Comparison of ENCODE assay signal across 10 cellular contexts in genomic region chr20:40251284-40251932, GRCh38.
DNase-seq lines count a peak whose midpoint lies in the region; ATAC-seq, FAIRE-seq and TF ChIP-seq lines count a peak whose summit lies in the region.
"Had no signal": no experiment of that assay in that cellular context is flagged by ENCODE, and none has a peak within 500 bp of the region (broad histone marks: within the 10 kb centered on the region; RNA-seq: fewer than 3 reads in every experiment).

No MANE protein-coding gene starts in this region.

- DNase-seq in ELF-1 (ENCODE audit: low read depth, low spot score), result peak; percentile 66
- DNase-seq in Karpas-422, result peak; percentile 64
- DNase-seq in GM12878 (ENCODE audit: low read depth, low spot score), result no peak
- peak; percentile 48 for DNase-seq in lower lobe of right lung
- DNase-seq in hippocampal formation (lab: John Stamatoyannopoulos, UW), result no peak
- DNase-seq in T-helper 17 cell, result no peak
- DNase-seq: amniotic stem cell had no signal

- RAD21 ChIA-PET in GM12878 (lab: Charles Lee; ENCODE audit: unreplicated experiment), result interaction anchor here (0.6 to 1.3 kb wide), 2 partner anchors 18 to 98 kb away, joined by 3 to 4 read pairs; no protein-coding TSS in a partner anchor

- in situ Hi-C loops in GM12878 (cut with MboI), result loop anchor here (10.0 kb wide), 1 partner anchor 367 kb away; no protein-coding TSS in a partner anchor

- no peaks in the 10 kb centered on the region for H3K9me3 ChIP-seq in Karpas-422 (ENCODE audit: low read length)
- no peaks in the 10 kb centered on the region for H3K9me3 ChIP-seq in GM12878 (replicated peaks; ENCODE audit: control insufficient read depth, insufficient read depth, low read length)
- no peaks in the 10 kb centered on the region for H3K9me3 ChIP-seq in lower lobe of right lung
- peaks cover 4% of the 10 kb centered on the region for H3K9me3 ChIP-seq in T-helper 17 cell (ENCODE audit: control insufficient read depth, low read length, poor library complexity, severe bottlenecking)

- H3K27ac ChIP-seq in Karpas-422 (ENCODE audit: low read length) (no peak overlapping the region), GM12878 (ENCODE audit: control insufficient read depth, insufficient read depth) (no peak overlapping the region), lower lobe of right lung (no peak overlapping the region)
- H3K27ac ChIP-seq: skin epidermis had no signal

- H3K36me3 ChIP-seq in Karpas-422 (ENCODE audit: insufficient read depth, low read length) (no peaks in the 10 kb centered on the region), GM12878 (ENCODE audit: control insufficient read depth in 2 of 2, insufficient read depth in 2 of 2, low read length in 1 of 2) (no peaks in the 10 kb centered on the region), lower lobe of right lung (no peaks in the 10 kb centered on the region)

- no peak for TF ChIP-seq EP300 in GM12878 (IDR thresholded peaks at IDR 0.05; ENCODE audit: borderline replicate concordance in 1 of 2, control insufficient read depth in 1 of 2, low read depth in 2 of 2, low read length in 2 of 2)

- no peak for FAIRE-seq in GM12878 (lab: Jason Lieb, UNC)

- no TSS peak for BruUV-seq in GM12878 (replicated peaks; lab: Mats Ljungman, UMichigan)

- peak; percentile 56 for TF ChIP-seq RAD21 in GM12878 (IDR thresholded peaks at IDR 0.05; ENCODE audit: insufficient read depth, low read depth, low read length)

- TF ChIP-seq POLR2A in GM12878 (IDR thresholded peaks at IDR 0.05; ENCODE audit: low read depth, low read length), result no peak

- H3K9ac ChIP-seq in Karpas-422 (ENCODE audit: low read length) (no peak overlapping the region), GM12878 (ENCODE audit: control insufficient read depth, insufficient read depth, low read length) (no peak overlapping the region)

- H3K4me2 ChIP-seq in Karpas-422 (ENCODE audit: low read depth, low read length, poor library complexity, severe bottlenecking) (no peak overlapping the region), GM12878 (ENCODE audit: control insufficient read depth, insufficient read depth) (no peak overlapping the region)

- no peaks in the 10 kb centered on the region for H3K4me1 Mint-ChIP-seq in T-helper 17 cell
- H3K4me1 Mint-ChIP-seq in activated T-helper 17 cell treated with anti-CD3 and anti-CD28 coated beads, Interleukin-2, amount 50 U/mL, for 72 hours, result no peaks in the 10 kb centered on the region

- H3K36me3 Mint-ChIP-seq in T-helper 17 cell (ENCODE audit: low read depth), result no peaks in the 10 kb centered on the region
- no peaks in the 10 kb centered on the region for H3K36me3 Mint-ChIP-seq in activated T-helper 17 cell treated with anti-CD3 and anti-CD28 coated beads, Interleukin-2, amount 50 U/mL, for 72 hours (ENCODE audit: low read depth)

- H4K20me1 ChIP-seq in Karpas-422 (ENCODE audit: insufficient read depth, low read depth, low read length) (no peaks in the 10 kb centered on the region), GM12878 (ENCODE audit: control insufficient read depth, insufficient read depth) (no peaks in the 10 kb centered on the region)

- no peaks in the 10 kb centered on the region for H3K27me3 ChIP-seq in Karpas-422 (ENCODE audit: low read length)
- no peaks in the 10 kb centered on the region for H3K27me3 ChIP-seq in GM12878 (replicated peaks in 1 of 2; ENCODE audit: control insufficient read depth in 2 of 2, insufficient read depth in 2 of 2, low read length in 1 of 2)
- no peaks in the 10 kb centered on the region for H3K27me3 ChIP-seq in lower lobe of right lung (ENCODE audit: low read depth)

- peak; percentile 50 to 65 (median 57); a peak in 5 of 6 replicates for TF ChIP-seq CTCF in GM12878 (IDR thresholded peaks at IDR 0.05 in 2 of 3, conservative IDR thresholded peaks at IDR 0.05 in 1 of 3; ENCODE audit: control insufficient read depth in 2 of 3, extremely low read depth in 1 of 3, insufficient read depth in 1 of 3, low read depth in 3 of 3, low read length in 3 of 3)
- peak; percentile 55 for TF ChIP-seq CTCF in lower lobe of right lung (IDR thresholded peaks at IDR 0.05)

- no peak overlapping the region for H3K4me3 ChIP-seq in Karpas-422 (ENCODE audit: low read length)
- H3K4me3 ChIP-seq in GM12878, result no peak overlapping the region
- H3K4me3 ChIP-seq in lower lobe of right lung, result no peak overlapping the region
- H3K4me3 ChIP-seq: skin epidermis had no signal

- SMC1A ChIA-PET in GM12878 (lab: Charles Lee; ENCODE audit: uncharacterized antibody, unreplicated experiment), result interaction anchor here (0.6 to 1.5 kb wide), 4 partner anchors 13 to 364 kb away, joined by 3 to 5 read pairs (median 4); no protein-coding TSS in a partner anchor

- no peak for ATAC-seq in GM12878
- ATAC-seq in lower lobe of right lung, result peak; percentile 59 to 61
- ATAC-seq in T-helper 17 cell, result no peak
- no peak for ATAC-seq in activated T-helper 17 cell treated with anti-CD3 and anti-CD28 coated beads, Interleukin-2, amount 50 U/mL, for 72 hours (replicated peaks)
- ATAC-seq in HG02678 (IDR thresholded peaks at IDR 0.05; ENCODE audit: unreplicated experiment), result no peak

- H3K79me2 ChIP-seq in Karpas-422 (ENCODE audit: low read length) (no peaks in the 10 kb centered on the region), GM12878 (ENCODE audit: control insufficient read depth, insufficient read depth, low read length) (no peaks in the 10 kb centered on the region)

- POLR2A ChIA-PET in GM12878 (lab: Charles Lee), result no interaction called here

- 54% methylated on average over 9 of the region's 9 CpGs for WGBS in GM12878 (ENCODE audit: insufficient coverage, insufficient replicate concordance, low lambda C conversion rate, missing lambda C conversion rate)

- no peak overlapping the region for H3K27ac Mint-ChIP-seq in T-helper 17 cell
- no peak overlapping the region for H3K27ac Mint-ChIP-seq in activated T-helper 17 cell treated with anti-CD3 and anti-CD28 coated beads, Interleukin-2, amount 50 U/mL, for 72 hours

- peaks cover 4% of the 10 kb centered on the region for H3K9me3 Mint-ChIP-seq in activated T-helper 17 cell treated with anti-CD3 and anti-CD28 coated beads, Interleukin-2, amount 50 U/mL, for 72 hours

- H3K4me1 ChIP-seq in Karpas-422 (ENCODE audit: low read length) (no peaks in the 10 kb centered on the region), GM12878 (ENCODE audit: control insufficient read depth, insufficient read depth, low read length) (no peaks in the 10 kb centered on the region), lower lobe of right lung (no peaks in the 10 kb centered on the region)

- H3K9me2 ChIP-seq in Karpas-422 (replicated peaks; ENCODE audit: insufficient read depth, low read length), result no peaks in the 10 kb centered on the region

- CTCF ChIA-PET in GM12878 (lab: Yijun Ruan, JAX), result interaction anchor here (0.7 to 2.0 kb wide), 5 partner anchors 76 to 966 kb away, joined by 3 to 9 read pairs (median 7); no protein-coding TSS in a partner anchor

- H2AFZ ChIP-seq in Karpas-422 (ENCODE audit: low read length) (no peak overlapping the region), GM12878 (ENCODE audit: control insufficient read depth, low read depth, low read length) (no peak overlapping the region)

- intact Hi-C loops in GM12878 (cut with micrococcal nuclease; ENCODE audit: unreplicated experiment), result loop anchor here (2.0 kb wide), 1 partner anchor 365 kb away; no protein-coding TSS in a partner anchor
- intact Hi-C loops in lower lobe of right lung (cut with DNase I), result no loop called here

- H3K4me3 Mint-ChIP-seq in T-helper 17 cell, result no peak overlapping the region
- no peak overlapping the region for H3K4me3 Mint-ChIP-seq in activated T-helper 17 cell treated with anti-CD3 and anti-CD28 coated beads, Interleukin-2, amount 50 U/mL, for 72 hours

- peaks cover 8% of the 10 kb centered on the region for H3K27me3 Mint-ChIP-seq in T-helper 17 cell
- H3K27me3 Mint-ChIP-seq in activated T-helper 17 cell treated with anti-CD3 and anti-CD28 coated beads, Interleukin-2, amount 50 U/mL, for 72 hours, result peaks cover 11% of the 10 kb centered on the region

TF ChIP-seq in GM12878, 131 proteins besides CTCF, POLR2A, EP300 and RAD21:
- no peak for TF ChIP-seq NKRF (conservative IDR thresholded peaks at IDR 0.05)
- TF ChIP-seq SMC3 (IDR thresholded peaks at IDR 0.05; ENCODE audit: borderline replicate concordance, low read length), result peak; percentile 50; the same call in 1 of the 2 replicates

Comparison
In these comparisons a context has a peak if more than half of its experiments do, and no peak if none do; other contexts are left out.
1. DNase-seq: peak in ELF-1 (single experiment), Karpas-422 (single experiment) and lower lobe of right lung (single experiment); none in GM12878 (single experiment), hippocampal formation (0 of 2) and T-helper 17 cell (0 of 3).
2. ATAC-seq: peak in lower lobe of right lung (2 of 2); none in GM12878 (single experiment), T-helper 17 cell (single experiment), activated T-helper 17 cell treated with anti-CD3 and anti-CD28 coated beads, Interleukin-2, amount 50 U/mL, for 72 hours (single experiment) and HG02678 (single experiment).